15 cellular contexts compared by ENCODE assay signal in genomic region chr1:229131243-229132105, GRCh38.
DNase-seq lines count a peak whose midpoint lies in the region; ATAC-seq and TF ChIP-seq lines count a peak whose summit lies in the region.
"Had no signal": no experiment of that assay in that cellular context is flagged by ENCODE, and none has a peak within 500 bp of the region (broad histone marks: within the 10 kb centered on the region; RNA-seq: fewer than 3 reads in every experiment).

No MANE protein-coding gene starts in this region.

- H2BK120ac ChIP-seq in H9 (ENCODE audit: low read depth, low read length, poor library complexity, severe bottlenecking), result no peak overlapping the region

- no peak overlapping the region for H2AK5ac ChIP-seq in H9 (ENCODE audit: insufficient read length, low read length)

- H3K36me3 ChIP-seq in Peyer's patch (no peaks in the 10 kb centered on the region), SJCRH30 (no peaks in the 10 kb centered on the region)
- H3K36me3 ChIP-seq: MG63 had no signal

- no peaks in the 10 kb centered on the region for H3K79me2 ChIP-seq in H9 (ENCODE audit: insufficient read depth, low read length)

- no peak overlapping the region for H2BK12ac ChIP-seq in H9 (ENCODE audit: insufficient read length, low read depth, low read length)

- no peak overlapping the region for H4K8ac ChIP-seq in H9 (replicated peaks; ENCODE audit: insufficient read length, low read depth, low read length)

- DNase-seq in NCI-H510A treated with DMSO at 0.1 percent for 48 hours (lab: John Stamatoyannopoulos, UW) (peak; percentile 42), NCI-H510A (lab: John Stamatoyannopoulos, UW) (no peak), Peyer's patch (no peak), left lobe of liver (ENCODE audit: low spot score) (no peak), substantia nigra (lab: John Stamatoyannopoulos, UW) (peak in 3 of 49 donors; percentile 11 to 45 (median 35)), H9 (no peak), SJCRH30 (no peak)
- DNase-seq: activated naive CD8-positive, alpha-beta T cell treated with anti-CD3 and anti-CD28 coated beads, Interleukin-2, amount 50 U/mL, for 24 hours; erythroblast; kidney glomerular epithelial cell; MG63; NCI-H2171; nephron progenitor cell; stimulated activated naive CD4-positive, alpha-beta T cell treated with Interleukin-2 at 50 U/mL for 16 hours had no signal

- H3K4me3 ChIP-seq in Peyer's patch (no peak overlapping the region), SJCRH30 (no peak overlapping the region)
- H3K4me3 ChIP-seq: MG63 had no signal

- H3K14ac ChIP-seq in H9 (ENCODE audit: insufficient read depth, low read length), result no peak overlapping the region

- H3K9me3 ChIP-seq in Peyer's patch, result peaks cover 0 to 8% (median 3%) of the 10 kb centered on the region in 4 donors
- H3K9me3 ChIP-seq in H9 (ENCODE audit: control insufficient read depth, low read depth, low read length), result peaks cover 5% of the 10 kb centered on the region
- peaks cover 16% of the 10 kb centered on the region for H3K9me3 ChIP-seq in SJCRH30 (replicated peaks)

- H3K23me2 ChIP-seq in H9 (ENCODE audit: insufficient read length, low read depth, low read length, poor library complexity, severe bottlenecking), result no peaks in the 10 kb centered on the region

- no peak overlapping the region for H3T11ph ChIP-seq in H9 (ENCODE audit: low read length)

- H2AFZ ChIP-seq in H9 (ENCODE audit: low read length), result no peak overlapping the region

- TF ChIP-seq CTCF in Peyer's patch (IDR thresholded peaks at IDR 0.05), result no peak
- no peak for TF ChIP-seq CTCF in H9 (conservative IDR thresholded peaks at IDR 0.05)

- no peak overlapping the region for H3K18ac ChIP-seq in H9 (ENCODE audit: insufficient read length, low read depth, low read length)

- WGBS in H9 (ENCODE audit: extremely low coverage, insufficient read length, low lambda C conversion rate), result no CpG with 5 or more reads among the region's 1 CpG

- ATAC-seq in left lobe of liver, result peak; percentile 56
- no peak for ATAC-seq in GM21528 (IDR thresholded peaks at IDR 0.05; ENCODE audit: low FRiP score, unreplicated experiment)
- ATAC-seq: activated naive CD8-positive, alpha-beta T cell treated with anti-CD3 and anti-CD28 coated beads, Interleukin-2, amount 50 U/mL, for 24 hours had no signal

- H2BK20ac ChIP-seq in H9 (ENCODE audit: low read depth, low read length, poor library complexity, severe bottlenecking), result no peak overlapping the region

- H3K4me1 Mint-ChIP-seq in H9, result peaks cover 12 to 15% of the 10 kb centered on the region in 2 experiments

- no peak overlapping the region for H3K4me2 ChIP-seq in H9 (ENCODE audit: insufficient read depth, insufficient read length, low read length)

- no peak overlapping the region for H4K91ac ChIP-seq in H9 (ENCODE audit: insufficient read length, low read depth, low read length)

- no peaks in the 10 kb centered on the region for H3K79me1 ChIP-seq in H9 (ENCODE audit: insufficient read depth, low read depth, low read length, poor library complexity, severe bottlenecking)

- H3K27me3 ChIP-seq in Peyer's patch (no peaks in the 10 kb centered on the region), H9 (ENCODE audit: insufficient read depth, low read length) (no peaks in the 10 kb centered on the region), SJCRH30 (no peaks in the 10 kb centered on the region)
- H3K27me3 ChIP-seq: MG63 had no signal

- H3K4me1 ChIP-seq in Peyer's patch (peaks cover 3 to 36% (median 8%) of the 10 kb centered on the region in 4 donors), H9 (ENCODE audit: insufficient read depth, low read length) (no peaks in the 10 kb centered on the region; the same call in 1 of the 2 replicates), SJCRH30 (peaks cover 41% of the 10 kb centered on the region)

- H3K56ac ChIP-seq in H9 (ENCODE audit: insufficient read length, low read depth, low read length), result no peak overlapping the region

- peaks cover 20% of the 10 kb centered on the region for H3K27me3 Mint-ChIP-seq in H9 (ENCODE audit: low read depth)
- H3K27me3 Mint-ChIP-seq: activated naive CD8-positive, alpha-beta T cell treated with anti-CD3 and anti-CD28 coated beads, Interleukin-2, amount 50 U/mL, for 24 hours had no signal

- no peak overlapping the region for H3K9ac ChIP-seq in H9 (ENCODE audit: extremely low read depth, insufficient read length, low read length)

- no peak overlapping the region for H3K4ac ChIP-seq in H9 (ENCODE audit: low read depth, low read length)

- no peak overlapping the region for H2BK15ac ChIP-seq in H9 (ENCODE audit: low read depth, low read length)

- H4K5ac ChIP-seq in H9 (ENCODE audit: insufficient read length, low read depth, low read length), result no peak overlapping the region

- peaks cover 18 to 24% (median 21%) of the 10 kb centered on the region in 3 experiments for H3K36me3 Mint-ChIP-seq in H9 (ENCODE audit: insufficient read depth in 1 of 3, low read depth in 3 of 3)

- H3K27ac Mint-ChIP-seq in H9, result no peak overlapping the region
- H3K27ac Mint-ChIP-seq: activated naive CD8-positive, alpha-beta T cell treated with anti-CD3 and anti-CD28 coated beads, Interleukin-2, amount 50 U/mL, for 24 hours; nephron progenitor cell had no signal

- peaks cover 27 to 30% of the 10 kb centered on the region in 2 experiments for H3K9me3 Mint-ChIP-seq in H9

- H4K20me1 ChIP-seq in H9 (ENCODE audit: control insufficient read depth, insufficient read depth, insufficient read length), result no peaks in the 10 kb centered on the region

- H3K27ac ChIP-seq in Peyer's patch (peak overlapping the region in 3 of 4 donors; percentile 68 to 95 (median 80)), substantia nigra (ENCODE audit: low read depth, low read length, poor library complexity, severe bottlenecking) (peak overlapping the region; percentile 91), H9 (ENCODE audit: insufficient read length, low read depth, low read length) (no peak overlapping the region), SJCRH30 (no peak overlapping the region)

- no peak for TF ChIP-seq POLR2A in Peyer's patch (IDR thresholded peaks at IDR 0.05)

- no peak overlapping the region for H3K23ac ChIP-seq in H9 (ENCODE audit: insufficient read length, low read depth, low read length)

- no peak overlapping the region for H3K4me3 Mint-ChIP-seq in H9
- H3K4me3 Mint-ChIP-seq: activated naive CD8-positive, alpha-beta T cell treated with anti-CD3 and anti-CD28 coated beads, Interleukin-2, amount 50 U/mL, for 24 hours; nephron progenitor cell had no signal

- no peak overlapping the region for H2BK5ac ChIP-seq in H9 (ENCODE audit: insufficient read length, low read length)

Comparison
In these comparisons a context has a peak if more than half of its experiments do, and no peak if none do; other contexts are left out.
1. H3K27ac ChIP-seq: peak in Peyer's patch (3 of 4) and substantia nigra (single experiment); none in H9 (single experiment) and SJCRH30 (single experiment).